In the genomic region with DNA sequence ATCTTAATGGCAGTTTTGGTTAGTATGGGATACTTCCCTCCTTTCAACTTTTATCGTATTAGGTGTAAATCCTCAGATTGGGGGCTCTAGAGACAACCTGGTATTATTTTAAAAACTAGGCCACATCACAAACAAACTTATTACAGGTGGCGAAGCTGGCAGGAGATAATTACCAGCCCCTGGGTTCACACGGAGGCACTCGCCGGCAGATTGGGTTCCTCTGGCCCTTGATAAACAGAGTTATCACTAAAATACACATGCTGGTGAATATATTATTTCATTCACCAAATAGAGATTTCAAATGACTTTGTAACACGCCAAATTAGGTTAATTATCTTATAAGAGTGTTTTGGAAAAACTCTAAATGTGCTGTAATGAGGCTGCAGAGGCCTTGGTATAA, we compare ENCODE assay signal across 13 cellular contexts.
DNase-seq lines count a peak whose midpoint lies in the region; ATAC-seq and TF ChIP-seq lines count a peak whose summit lies in the region.
"Had no signal": no experiment of that assay in that cellular context is flagged by ENCODE, and none has a peak within 500 bp of the region (broad histone marks: within the 10 kb centered on the region; RNA-seq: fewer than 3 reads in every experiment).

No MANE protein-coding gene starts in this region.

- TF ChIP-seq POLR2A in erythroblast (IDR thresholded peaks at IDR 0.05; ENCODE audit: low read length), result no peak

- peak; percentile 14 for DNase-seq in NCI-H748 (lab: John Stamatoyannopoulos, UW; ENCODE audit: unreplicated experiment)
- no peak for DNase-seq in NCI-H748 treated with DMSO at 0.1 percent for 48 hours (lab: John Stamatoyannopoulos, UW)
- peak; percentile 36 for DNase-seq in OCI-M1 (lab: John Stamatoyannopoulos, UW)
- peak; percentile 1 to 29 for DNase-seq in erythroblast (lab: John Stamatoyannopoulos, UW)
- DNase-seq in NCI-H1092 treated with DMSO at 0.1 percent for 48 hours (lab: John Stamatoyannopoulos, UW), result no peak
- DNase-seq in AG08396 (ENCODE audit: low spot score), result no peak
- DNase-seq: BE2C; CD4-positive, alpha-beta memory T cell; DMS79 had no signal

- ATAC-seq in GM21619 (IDR thresholded peaks at IDR 0.05; ENCODE audit: unreplicated experiment), result no peak
- ATAC-seq: GM12878, HCT116, HepG2 had no signal

Comparison
In these comparisons a context has a peak if more than half of its experiments do, and no peak if none do; other contexts are left out.
1. DNase-seq: peak in NCI-H748 (single experiment), OCI-M1 (single experiment) and erythroblast (2 of 2); none in NCI-H748 treated with DMSO at 0.1 percent for 48 hours (single experiment), NCI-H1092 treated with DMSO at 0.1 percent for 48 hours (single experiment) and AG08396 (single experiment).